ENCODE assay signal across 15 cellular contexts in genomic region chr5:29367176-29367833, GRCh38.
DNase-seq lines count a peak whose midpoint lies in the region; ATAC-seq, FAIRE-seq and TF ChIP-seq lines count a peak whose summit lies in the region.
"Had no signal": no experiment of that assay in that cellular context is flagged by ENCODE, and none has a peak within 500 bp of the region (broad histone marks: within the 10 kb centered on the region; RNA-seq: fewer than 3 reads in every experiment).

No MANE protein-coding gene starts in this region.

- DNase-seq in A673 (ENCODE audit: low spot score): peak; percentile 31
- DNase-seq in HAP-1 (ENCODE audit: low spot score in 2 of 2): peak; percentile 12 to 16
- peak; percentile 49 for DNase-seq in PC-3
- no peak for DNase-seq in kidney
- no peak for DNase-seq in heart right ventricle
- no peak for DNase-seq in GF-D8 (lab: John Stamatoyannopoulos, UW)
- no peak for DNase-seq in GM19240 (ENCODE audit: insufficient read length, low spot score)
- no peak for DNase-seq in left cardiac atrium
- DNase-seq: activated CD8-positive, alpha-beta T cell treated with anti-CD3 and anti-CD28 coated beads for 36 hours; activated effector memory CD4-positive, alpha-beta T cell treated with anti-CD3 and anti-CD28 coated beads, Interleukin-2, amount 50 U/mL, for 16 hours; EL; GOT3; stimulated activated CD4-positive, alpha-beta T cell treated with anti-CD3 and anti-CD28 coated beads, Interleukin-2, amount 100 ng/mL, for 24 hours; T-helper 9 cell had no signal

- POLR2A ChIA-PET in A673 (lab: Charles Lee; ENCODE audit: low non-redundant PET): interaction anchor here (0.6 kb wide), 1 partner anchor 682 kb away, joined by 3 read pairs; no protein-coding TSS in a partner anchor
- POLR2A ChIA-PET in PC-3 (lab: Charles Lee; ENCODE audit: unreplicated experiment): no interaction called here

- no peaks in the 10 kb centered on the region for H3K79me2 ChIP-seq in PC-3 (ENCODE audit: low read length)

- intact Hi-C loops in A673 (cut with micrococcal nuclease; ENCODE audit: unreplicated experiment): loop anchor here (5.0 to 10.0 kb wide), 2 partner anchors 447 to 670 kb away; no protein-coding TSS in a partner anchor
- intact Hi-C loops in PC-3 (cut with micrococcal nuclease): loop anchor here (1.0 to 10.0 kb wide), 5 partner anchors 255 to 667 kb away; no protein-coding TSS in a partner anchor
- intact Hi-C loops in kidney (cut with DNase I): no loop called here
- intact Hi-C loops in heart right ventricle (cut with DNase I): no loop called here
- intact Hi-C loops in left cardiac atrium (cut with DNase I): no loop called here

- H2AFZ ChIP-seq in PC-3 (ENCODE audit: low read length): no peak overlapping the region; the same call in 1 of the 2 replicates

- H3K4me2 ChIP-seq in PC-3 (ENCODE audit: low read length): no peak overlapping the region

- CTCF ChIA-PET in A673 (lab: Charles Lee) (interaction anchor here (0.6 kb wide), 2 partner anchors 17 to 251 kb away, joined by 3 read pairs; no protein-coding TSS in a partner anchor), PC-3 (lab: Charles Lee) (interaction anchor here (0.6 kb wide), 3 partner anchors 105 to 330 kb away, joined by 3 to 9 read pairs (median 4); no protein-coding TSS in a partner anchor)

- no peaks in the 10 kb centered on the region for H3K9me2 ChIP-seq in PC-3 (replicated peaks; ENCODE audit: low read length)

- H3K27ac ChIP-seq in A673 (ENCODE audit: low read depth, low read length, poor library complexity, severe bottlenecking) (no peak overlapping the region), PC-3 (ENCODE audit: low read length) (no peak overlapping the region), kidney (ENCODE audit: low read depth in 2 of 2, low read length in 2 of 2) (no peak overlapping the region), heart right ventricle (no peak overlapping the region)

- in situ Hi-C loops in HAP-1 (cut with MboI; ENCODE audit: low sequenced_read_pairs): no loop called here

- H3F3A ChIP-seq in PC-3 (ENCODE audit: low read length, unreplicated experiment): no peaks in the 10 kb centered on the region

- H3K4me3 ChIP-seq in A673 (ENCODE audit: low read depth, low read length, poor library complexity, severe bottlenecking) (no peak overlapping the region), HAP-1 (no peak overlapping the region), PC-3 (ENCODE audit: low read length) (no peak overlapping the region), kidney (ENCODE audit: low read length in 2 of 2) (no peak overlapping the region), heart right ventricle (no peak overlapping the region)

- no peaks in the 10 kb centered on the region for H3K4me1 ChIP-seq in A673 (ENCODE audit: insufficient read depth, low read length, poor library complexity, severe bottlenecking)
- H3K4me1 ChIP-seq in HAP-1: no peaks in the 10 kb centered on the region
- H3K4me1 ChIP-seq in PC-3 (ENCODE audit: insufficient read depth, low read length): no peaks in the 10 kb centered on the region
- H3K4me1 ChIP-seq in kidney (ENCODE audit: control insufficient read depth in 1 of 2, insufficient read depth in 1 of 2, low read depth in 1 of 2, low read length in 2 of 2): no peaks in the 10 kb centered on the region
- H3K4me1 ChIP-seq in heart right ventricle: no peaks in the 10 kb centered on the region

- WGBS in heart right ventricle, 2 donors: 36 to 46% methylated on average over 5 of the region's 5 CpGs

- TF ChIP-seq CTCF in A673 (conservative IDR thresholded peaks at IDR 0.05; ENCODE audit: low read depth, low read length): peak; percentile 53
- peak; percentile 73 for TF ChIP-seq CTCF in PC-3 (conservative IDR thresholded peaks at IDR 0.05; ENCODE audit: low read depth, low read length)
- peak; percentile 16 for TF ChIP-seq CTCF in kidney (IDR thresholded peaks at IDR 0.05; ENCODE audit: borderline replicate concordance, extremely low read depth, insufficient read depth)
- TF ChIP-seq CTCF in heart right ventricle (IDR thresholded peaks at IDR 0.05): no peak

- H3K27me3 ChIP-seq in A673 (replicated peaks; ENCODE audit: insufficient read depth, low read depth, low read length, poor library complexity) (no peaks in the 10 kb centered on the region), HAP-1 (ENCODE audit: low read depth) (no peaks in the 10 kb centered on the region), PC-3 (ENCODE audit: low read length) (no peaks in the 10 kb centered on the region), heart right ventricle (no peaks in the 10 kb centered on the region)

- no peak for FAIRE-seq in kidney (lab: Jason Lieb, UNC)
- FAIRE-seq: islet of Langerhans had no signal

- H3K36me3 ChIP-seq in A673 (ENCODE audit: insufficient read depth, low read length, poor library complexity, severe bottlenecking): no peaks in the 10 kb centered on the region
- H3K36me3 ChIP-seq in HAP-1 (replicated peaks): no peaks in the 10 kb centered on the region
- H3K36me3 ChIP-seq in PC-3 (ENCODE audit: low read depth, low read length): no peaks in the 10 kb centered on the region
- no peaks in the 10 kb centered on the region for H3K36me3 ChIP-seq in kidney (ENCODE audit: control insufficient read depth in 1 of 2, insufficient read depth in 2 of 2, low read length in 2 of 2)
- H3K36me3 ChIP-seq in heart right ventricle: no peaks in the 10 kb centered on the region

- BruUV-seq in A673 (replicated peaks; lab: Mats Ljungman, UMichigan) (no TSS peak), PC-3 (replicated peaks; lab: Mats Ljungman, UMichigan) (no TSS peak)

- H3K9ac ChIP-seq in PC-3 (ENCODE audit: low read length): no peak overlapping the region
- H3K9ac ChIP-seq in kidney (ENCODE audit: low read length in 2 of 2): no peak overlapping the region

- ATAC-seq in PC-3 (peak; percentile 89), heart right ventricle (no peak), left cardiac atrium (no peak)
- ATAC-seq: activated CD8-positive, alpha-beta T cell treated with anti-CD3 and anti-CD28 coated beads for 36 hours had no signal

- H4K20me1 ChIP-seq in PC-3 (ENCODE audit: low read length): no peaks in the 10 kb centered on the region

- no peaks in the 10 kb centered on the region for H3K9me3 ChIP-seq in A673 (ENCODE audit: low read depth, low read length, poor library complexity, severe bottlenecking)
- H3K9me3 ChIP-seq in HAP-1: no peaks in the 10 kb centered on the region
- no peaks in the 10 kb centered on the region for H3K9me3 ChIP-seq in PC-3 (ENCODE audit: low read length)
- H3K9me3 ChIP-seq in kidney (ENCODE audit: control insufficient read depth in 1 of 2, low read length in 2 of 2): no peaks in the 10 kb centered on the region
- H3K9me3 ChIP-seq in heart right ventricle: peaks cover 0 to 35% (median 0%) of the 10 kb centered on the region in 11 donors

Comparison
In these comparisons a context has a peak if more than half of its experiments do, and no peak if none do; other contexts are left out.
1. DNase-seq: peak in A673 (single experiment), HAP-1 (2 of 2) and PC-3 (single experiment); none in kidney (single experiment), heart right ventricle (0 of 2), GF-D8 (single experiment), GM19240 (single experiment) and left cardiac atrium (single experiment).
2. CTCF ChIP-seq: peak in A673 (single experiment), PC-3 (single experiment) and kidney (single experiment); none in heart right ventricle (0 of 9).
3. intact Hi-C loops: an anchor here in A673 (5.0 to 10.0 kb wide) and PC-3 (1.0 to 10.0 kb wide); none called in kidney, heart right ventricle and left cardiac atrium.